Comparison of ENCODE assay signal across 13 cellular contexts in genomic region chr17:10633738-10634379, GRCh38. TPM values are rescaled to one million over a fixed set of nuclear protein-coding genes. Genes with fewer than 3 reads are reported as not detected.
DNase-seq lines count a peak whose midpoint lies in the region; ATAC-seq, FAIRE-seq and TF ChIP-seq lines count a peak whose summit lies in the region.
"Had no signal": no experiment of that assay in that cellular context is flagged by ENCODE, and none has a peak within 500 bp of the region (broad histone marks: within the 10 kb centered on the region; RNA-seq: fewer than 3 reads in every experiment).

No MANE protein-coding gene starts in this region.

- H2AFZ ChIP-seq in HepG2 (ENCODE audit: low read length): no peak overlapping the region

- TF ChIP-seq CTCF in DOHH2 (IDR thresholded peaks at IDR 0.05; ENCODE audit: low read depth, low read length, poor library complexity, severe bottlenecking) (no peak), HepG2 (CRISPR knock-in tag; IDR thresholded peaks at IDR 0.05) (no peak)
- no peak for TF ChIP-seq CTCF in activated CD8-positive, alpha-beta T cell treated with anti-CD3 and anti-CD28 coated beads for 36 hours (IDR thresholded peaks at IDR 0.05)

- H3K27ac ChIP-seq in DOHH2 (ENCODE audit: low read depth, low read length) (no peak overlapping the region), HepG2 (ENCODE audit: extremely low read length, insufficient read depth, low read length) (no peak overlapping the region)
- H3K27ac ChIP-seq: prostate gland had no signal

- TF ChIP-seq RAD21 in HepG2 (CRISPR knock-in tag; IDR thresholded peaks at IDR 0.05): no peak

- DNase-seq in activated naive CD4-positive, alpha-beta T cell treated with Interleukin-2 at 50 U/mL for 16 hours: no peak
- DNase-seq in activated CD8-positive, alpha-beta T cell treated with anti-CD3 and anti-CD28 coated beads for 36 hours: no peak
- no peak for DNase-seq in HepG2 (ENCODE audit: low spot score)
- DNase-seq: foreskin melanocyte, NCI-H69 had no signal

- no peaks in the 10 kb centered on the region for H3K9me2 ChIP-seq in DOHH2 (replicated peaks; ENCODE audit: control insufficient read depth, low read length)

- POLR2A ChIA-PET in activated CD8-positive, alpha-beta T cell treated with anti-CD3 and anti-CD28 coated beads for 36 hours (lab: Charles Lee): no interaction called here
- POLR2A ChIA-PET in HepG2 (lab: Yijun Ruan, JAX): no interaction called here

- H3K4me2 ChIP-seq in DOHH2 (ENCODE audit: low read length) (peak overlapping the region; percentile 49), HepG2 (ENCODE audit: low read depth, low read length) (no peak overlapping the region)

- no peaks in the 10 kb centered on the region for H4K20me1 ChIP-seq in DOHH2 (ENCODE audit: control insufficient read depth, insufficient read depth, low read depth, low read length)
- H4K20me1 ChIP-seq in HepG2 (ENCODE audit: insufficient read depth, low read length): no peaks in the 10 kb centered on the region

- H3K9ac ChIP-seq in HepG2 (ENCODE audit: insufficient read depth, low read depth, low read length): no peak overlapping the region

- ATAC-seq in GM19035 (IDR thresholded peaks at IDR 0.05; ENCODE audit: unreplicated experiment) (peak; percentile 91), HG02610 (IDR thresholded peaks at IDR 0.05; ENCODE audit: unreplicated experiment) (peak; percentile 96), HG03439 (IDR thresholded peaks at IDR 0.05; ENCODE audit: unreplicated experiment) (peak; percentile 85), SK-N-SH treated with all-trans-retinoic acid at 6 μM for 48 hours (no peak), HepG2 (no peak)
- no peak for ATAC-seq in activated CD8-positive, alpha-beta T cell treated with anti-CD3 and anti-CD28 coated beads for 36 hours
- ATAC-seq: K562 had no signal

- H3F3A ChIP-seq in DOHH2 (ENCODE audit: control insufficient read depth, insufficient read depth): no peaks in the 10 kb centered on the region

- FAIRE-seq in HepG2 (lab: Jason Lieb, UNC): no peak
- FAIRE-seq: K562 had no signal

- intact Hi-C loops in activated CD8-positive, alpha-beta T cell treated with anti-CD3 and anti-CD28 coated beads for 36 hours (cut with micrococcal nuclease): no loop called here
- intact Hi-C loops in HepG2 (cut with micrococcal nuclease; ENCODE audit: unreplicated experiment): no loop called here

- WGBS in HepG2 (ENCODE audit: low lambda C conversion rate): 91% methylated on average over 15 of the region's 15 CpGs

- no peak for TF ChIP-seq EP300 in HepG2 (IDR thresholded peaks at IDR 0.05; ENCODE audit: low read depth in 2 of 2, low read length in 2 of 2)
- no peak for TF ChIP-seq EP300 in HepG2 (CRISPR knock-in tag; IDR thresholded peaks at IDR 0.05; ENCODE audit: borderline replicate concordance)

- H3K4me1 ChIP-seq in DOHH2 (ENCODE audit: control insufficient read depth, low read length): peaks cover 10% of the 10 kb centered on the region
- H3K4me1 ChIP-seq in HepG2 (ENCODE audit: insufficient read depth, low read length): no peaks in the 10 kb centered on the region
- H3K4me1 ChIP-seq: prostate gland had no signal

- peak overlapping the region; percentile 26 for H3K4me3 ChIP-seq in DOHH2 (ENCODE audit: low read length)
- no peak overlapping the region for H3K4me3 ChIP-seq in HepG2 (replicated peaks in 1 of 3; ENCODE audit: insufficient read depth in 1 of 3, low read depth in 2 of 3, low read length in 3 of 3)
- H3K4me3 ChIP-seq: K562, lung, prostate gland had no signal

- CTCF ChIA-PET in activated CD8-positive, alpha-beta T cell treated with anti-CD3 and anti-CD28 coated beads for 36 hours (lab: Charles Lee): interaction anchor here (6.3 to 18.3 kb wide), 2 partner anchors 12 to 16 kb away, joined by 59 to 177 read pairs; no protein-coding TSS in a partner anchor
- CTCF ChIA-PET in HepG2 (lab: Yijun Ruan, JAX; ENCODE audit: low intra/inter-chr PET ratio, low total read pairs): no interaction called here

- H3K9me3 ChIP-seq in DOHH2 (ENCODE audit: control insufficient read depth, insufficient read depth, low read length) (no peaks in the 10 kb centered on the region), HepG2 (ENCODE audit: low read length) (no peaks in the 10 kb centered on the region)
- H3K9me3 ChIP-seq: prostate gland had no signal

- peaks cover 34% of the 10 kb centered on the region for H3K36me3 Mint-ChIP-seq in activated CD8-positive, alpha-beta T cell treated with anti-CD3 and anti-CD28 coated beads for 36 hours (ENCODE audit: low read depth)

- H3K27me3 Mint-ChIP-seq in activated CD8-positive, alpha-beta T cell treated with anti-CD3 and anti-CD28 coated beads for 36 hours: no peaks in the 10 kb centered on the region

- BruUV-seq in HepG2 (replicated peaks; lab: Mats Ljungman, UMichigan): no TSS peak

- H3K27ac Mint-ChIP-seq in activated CD8-positive, alpha-beta T cell treated with anti-CD3 and anti-CD28 coated beads for 36 hours: no peak overlapping the region

- in situ Hi-C loops in HepG2 (cut with HindIII; ENCODE audit: extremely low pct_ligation_motif_present, low pct_unique_long_range_greater_than_20kb): no loop called here

- no peaks in the 10 kb centered on the region for H3K27me3 ChIP-seq in DOHH2 (ENCODE audit: control insufficient read depth, low read length)
- H3K27me3 ChIP-seq in HepG2 (ENCODE audit: control insufficient read depth in 1 of 2, insufficient read depth in 2 of 2, low read length in 2 of 2): no peaks in the 10 kb centered on the region

- H3K36me3 ChIP-seq in DOHH2 (ENCODE audit: control insufficient read depth, low read length) (no peaks in the 10 kb centered on the region), HepG2 (replicated peaks in 1 of 2; ENCODE audit: control insufficient read depth in 1 of 2, insufficient read depth in 2 of 2, low read length in 2 of 2) (peaks cover 1 to 7% of the 10 kb centered on the region in 2 experiments; a peak in 3 of 5 replicates)
- H3K36me3 ChIP-seq: prostate gland had no signal

- no peaks in the 10 kb centered on the region for H3K4me1 Mint-ChIP-seq in activated CD8-positive, alpha-beta T cell treated with anti-CD3 and anti-CD28 coated beads for 36 hours (ENCODE audit: low read depth)

- no peak for TF ChIP-seq POLR2A in HepG2 (IDR thresholded peaks at IDR 0.05; ENCODE audit: insufficient read depth in 1 of 2, low read depth in 2 of 2, low read length in 2 of 2)

- H3K4me3 Mint-ChIP-seq in activated CD8-positive, alpha-beta T cell treated with anti-CD3 and anti-CD28 coated beads for 36 hours: no peak overlapping the region

- H3K79me2 ChIP-seq in DOHH2 (ENCODE audit: control insufficient read depth, low read length) (no peaks in the 10 kb centered on the region), HepG2 (ENCODE audit: insufficient read depth, low read length) (no peaks in the 10 kb centered on the region)

- H3K9me3 Mint-ChIP-seq in activated CD8-positive, alpha-beta T cell treated with anti-CD3 and anti-CD28 coated beads for 36 hours: no peaks in the 10 kb centered on the region

TF ChIP-seq in SK-N-SH treated with all-trans-retinoic acid at 6 μM for 48 hours, 23 proteins besides CTCF, POLR2A, EP300 and RAD21 (continues in another document):
- TF ChIP-seq BACH2 (CRISPR knock-in tag; IDR thresholded peaks at IDR 0.05; ENCODE audit: borderline replicate concordance): no peak
- TF ChIP-seq ZC3H10 (CRISPR knock-in tag; IDR thresholded peaks at IDR 0.05): no peak
- TF ChIP-seq ESRRG (CRISPR knock-in tag; IDR thresholded peaks at IDR 0.05): no peak
- no peak for TF ChIP-seq ZFP30 (CRISPR knock-in tag; IDR thresholded peaks at IDR 0.05)
- TF ChIP-seq ISL1 (CRISPR knock-in tag; IDR thresholded peaks at IDR 0.05): no peak
- no peak for TF ChIP-seq TOX (CRISPR knock-in tag; IDR thresholded peaks at IDR 0.05; ENCODE audit: borderline replicate concordance)
- TF ChIP-seq OSR1 (CRISPR knock-in tag; IDR thresholded peaks at IDR 0.05): no peak
- TF ChIP-seq SNAI2 (CRISPR knock-in tag; IDR thresholded peaks at IDR 0.05): no peak
- TF ChIP-seq ARNTL (CRISPR knock-in tag; IDR thresholded peaks at IDR 0.05; ENCODE audit: borderline replicate concordance, low read depth): no peak

TF ChIP-seq in HepG2, 621 proteins besides CTCF, POLR2A, EP300 and RAD21 (continues in another document):
- TF ChIP-seq, protein P1, sequence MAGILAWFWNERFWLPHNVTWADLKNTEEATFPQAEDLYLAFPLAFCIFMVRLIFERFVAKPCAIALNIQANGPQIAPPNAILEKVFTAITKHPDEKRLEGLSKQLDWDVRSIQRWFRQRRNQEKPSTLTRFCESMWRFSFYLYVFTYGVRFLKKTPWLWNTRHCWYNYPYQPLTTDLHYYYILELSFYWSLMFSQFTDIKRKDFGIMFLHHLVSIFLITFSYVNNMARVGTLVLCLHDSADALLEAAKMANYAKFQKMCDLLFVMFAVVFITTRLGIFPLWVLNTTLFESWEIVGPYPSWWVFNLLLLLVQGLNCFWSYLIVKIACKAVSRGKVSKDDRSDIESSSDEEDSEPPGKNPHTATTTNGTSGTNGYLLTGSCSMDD (CRISPR knock-in tag; IDR thresholded peaks at IDR 0.05): no peak

RNA-seq across cellular contexts. Expression of gene MYH3, which starts 23.2 kb away (rescaled TPM):
- total RNA-seq in activated CD8-positive, alpha-beta T cell treated with anti-CD3 and anti-CD28 coated beads for 36 hours: 1 to 10 TPM; 1.8 to 4.1 TPM
- 1.6 and 4.5 TPM in 2 replicates for total RNA-seq in HepG2 (2016; rRNA removed; fragmentation: Illumina TruSeq; extraction: Trizol)
- total RNA-seq in HepG2 (2016; cell fraction: cytosol; rRNA removed; fragmentation: Illumina TruSeq; extraction: Trizol; ENCODE audit: low read depth): 0.97 and 2.0 TPM in 2 replicates
- total RNA-seq in HepG2 (2016; cell fraction: insoluble cytoplasmic fraction; rRNA removed; fragmentation: Illumina TruSeq; extraction: Trizol): 2.4 and 4.8 TPM in 2 replicates
- 0.59 and 2.3 TPM in 2 replicates for total RNA-seq in HepG2 (2016; cell fraction: membrane; rRNA removed; fragmentation: Illumina TruSeq; extraction: Trizol)
- total RNA-seq in HepG2 (2016; cell fraction: nucleus; rRNA removed; fragmentation: Illumina TruSeq; extraction: Trizol): 6.7 and 8.5 TPM in 2 replicates
- polyA plus RNA-seq in HepG2 (2011; rRNA removed): 2.5 and 4.3 TPM in 2 replicates
- polyA plus RNA-seq in HepG2 (2011; cell fraction: cytosol; rRNA removed): 0.53 and 0.67 TPM in 2 replicates
- polyA plus RNA-seq in HepG2 (2011; cell fraction: nucleus; rRNA removed): 11.9 and 14.9 TPM in 2 replicates
- 5.1 and 5.5 TPM in 2 replicates for polyA plus RNA-seq in HepG2 (2012)
- polyA plus RNA-seq in HepG2 (2016; cell fraction: cytosol; fragmentation: Illumina TruSeq; extraction: Trizol; ENCODE audit: low read depth): 0.67 and 0.83 TPM in 2 replicates
- 1.8 and 2.2 TPM in 2 replicates for polyA plus RNA-seq in HepG2 (2016; cell fraction: insoluble cytoplasmic fraction; fragmentation: Illumina TruSeq; extraction: Trizol; ENCODE audit: low read depth)
- polyA plus RNA-seq in HepG2 (2016; cell fraction: membrane; fragmentation: Illumina TruSeq; extraction: Trizol; ENCODE audit: low read depth): 0.50 and 0.54 TPM in 2 replicates
- 23.0 and 26.3 TPM in 2 replicates for polyA plus RNA-seq in HepG2 (2016; cell fraction: nucleus; fragmentation: Illumina TruSeq; extraction: Trizol; ENCODE audit: insufficient read depth, low read depth)
- 1.3 and 1.7 TPM in 2 replicates for polyA minus RNA-seq in HepG2 (2011; rRNA and poly(A)+ RNA removed; ENCODE audit: low replicate concordance)
- polyA minus RNA-seq in HepG2 (2011; cell fraction: cytosol; rRNA and poly(A)+ RNA removed): 0.70 TPM in 1 of 2 replicates, not detected in the other
- 5.0 and 5.2 TPM in 2 replicates for polyA minus RNA-seq in HepG2 (2011; cell fraction: nucleus; rRNA and poly(A)+ RNA removed)

Comparison
In these comparisons a context has a peak if more than half of its experiments do, and no peak if none do; other contexts are left out.
1. ATAC-seq: peak in GM19035 (single experiment), HG02610 (single experiment) and HG03439 (single experiment); none in SK-N-SH treated with all-trans-retinoic acid at 6 μM for 48 hours (single experiment), activated CD8-positive, alpha-beta T cell treated with anti-CD3 and anti-CD28 coated beads for 36 hours (single experiment) and HepG2 (single experiment).